In genomic region chr9:77800924-77801551, GRCh38 we compare ENCODE assay signal across 30 cellular contexts.
DNase-seq lines count a peak whose midpoint lies in the region; ATAC-seq lines count a peak whose summit lies in the region.
"Had no signal": no experiment of that assay in that cellular context is flagged by ENCODE, and none has a peak within 500 bp of the region (broad histone marks: within the 10 kb centered on the region; RNA-seq: fewer than 3 reads in every experiment).

No MANE protein-coding gene starts in this region.

- H3K36me3 Mint-ChIP-seq in activated naive CD4-positive, alpha-beta T cell treated with anti-CD3 and anti-CD28 coated beads, Interleukin-2, amount 50 U/mL, for 24 hours = peaks cover 21% of the 10 kb centered on the region
- H3K36me3 Mint-ChIP-seq in activated naive CD4-positive, alpha-beta T cell treated with anti-CD3 and anti-CD28 coated beads for 36 hours (ENCODE audit: low read depth) = peaks cover 13% of the 10 kb centered on the region
- H3K36me3 Mint-ChIP-seq: IgD-negative memory B cell; memory B cell; stimulated activated memory B cell treated with anti-CD40 and anti-IgM and Interleukin-4, amounts not matched to agents 10 μg/mL and 1 μg/mL and 100 μg/mL, for 72 hours had no signal

- intact Hi-C loops in activated naive CD4-positive, alpha-beta T cell treated with anti-CD3 and anti-CD28 coated beads for 36 hours (cut with micrococcal nuclease) = no loop called here
- intact Hi-C loops in cardiac septum (cut with DNase I) = no loop called here

- ATAC-seq in stimulated activated naive CD8-positive, alpha-beta T cell treated with anti-CD3 and anti-CD28 coated beads, Interleukin-15, amount 100 ng/mL, for 72 hours = peak; percentile 65
- no peak for ATAC-seq in HG03432 (IDR thresholded peaks at IDR 0.05; ENCODE audit: unreplicated experiment)
- ATAC-seq: left colon; Panc1; pancreas; stimulated activated memory B cell treated with anti-CD40 and anti-IgM and Interleukin-4, amounts not matched to agents 10 μg/mL and 1 μg/mL and 100 μg/mL, for 72 hours had no signal

- no peak overlapping the region for H3K4me3 Mint-ChIP-seq in activated naive CD4-positive, alpha-beta T cell treated with anti-CD3 and anti-CD28 coated beads, Interleukin-2, amount 50 U/mL, for 24 hours
- no peak overlapping the region for H3K4me3 Mint-ChIP-seq in activated naive CD4-positive, alpha-beta T cell treated with anti-CD3 and anti-CD28 coated beads for 36 hours
- no peak overlapping the region for H3K4me3 Mint-ChIP-seq in stimulated activated naive CD8-positive, alpha-beta T cell treated with anti-CD3 and anti-CD28 coated beads, Interleukin-15, amount 100 ng/mL, for 72 hours
- H3K4me3 Mint-ChIP-seq: activated T-cell treated with anti-CD3 and anti-CD28 coated beads, Interleukin-2, amount 50 U/mL, for 4 hours; IgD-negative memory B cell; memory B cell; nephron progenitor cell; stimulated activated memory B cell treated with anti-CD40 and anti-IgM and Interleukin-4, amounts not matched to agents 10 μg/mL and 1 μg/mL and 100 μg/mL, for 72 hours had no signal

- peaks cover 3% of the 10 kb centered on the region for H3K4me1 Mint-ChIP-seq in activated naive CD4-positive, alpha-beta T cell treated with anti-CD3 and anti-CD28 coated beads, Interleukin-2, amount 50 U/mL, for 24 hours
- H3K4me1 Mint-ChIP-seq in activated naive CD4-positive, alpha-beta T cell treated with anti-CD3 and anti-CD28 coated beads for 36 hours (ENCODE audit: low read depth) = peaks cover 5% of the 10 kb centered on the region
- peaks cover 13% of the 10 kb centered on the region for H3K4me1 Mint-ChIP-seq in stimulated activated naive CD8-positive, alpha-beta T cell treated with anti-CD3 and anti-CD28 coated beads, Interleukin-15, amount 100 ng/mL, for 72 hours
- H3K4me1 Mint-ChIP-seq: IgD-negative memory B cell; memory B cell; nephron progenitor cell; stimulated activated memory B cell treated with anti-CD40 and anti-IgM and Interleukin-4, amounts not matched to agents 10 μg/mL and 1 μg/mL and 100 μg/mL, for 72 hours had no signal

- DNase-seq in DMS53 (lab: John Stamatoyannopoulos, UW) = peak; percentile 20
- no peak for DNase-seq in DMS53 treated with DMSO at 0.1 percent for 48 hours (lab: John Stamatoyannopoulos, UW; ENCODE audit: unreplicated experiment)
- DNase-seq in activated naive CD4-positive, alpha-beta T cell treated with anti-CD3 and anti-CD28 coated beads for 36 hours = no peak
- DNase-seq in glomerular visceral epithelial cell (ENCODE audit: extremely low spot score) = peak; percentile 5
- no peak for DNase-seq in stimulated activated naive CD8-positive, alpha-beta T cell treated with anti-CD3 and anti-CD28 coated beads, Interleukin-15, amount 100 ng/mL, for 72 hours
- no peak for DNase-seq in cardiac septum (ENCODE audit: low spot score)
- DNase-seq: activated CD8-positive, alpha-beta memory T cell treated with anti-CD3 and anti-CD28 coated beads for 24 hours; activated naive CD4-positive, alpha-beta T cell treated with anti-CD3 and anti-CD28 coated beads, Interleukin-2, amount 50 U/mL, for 16 hours; activated T-cell treated with anti-CD3 and anti-CD28 coated beads, Interleukin-2, amount 50 U/mL, for 4 hours; anterior cingulate cortex; C1 segment of cervical spinal cord; COR-L47; DMS79; GM23248; hypothalamus; left colon; NCI-H1092; NCI-H187; NCI-H2227 treated with DMSO at 0.1 percent for 48 hours; nephron progenitor cell; pancreas; retina; SHP77; testis had no signal

- no peaks in the 10 kb centered on the region for H3K9me3 Mint-ChIP-seq in activated naive CD4-positive, alpha-beta T cell treated with anti-CD3 and anti-CD28 coated beads, Interleukin-2, amount 50 U/mL, for 24 hours
- H3K9me3 Mint-ChIP-seq in activated naive CD4-positive, alpha-beta T cell treated with anti-CD3 and anti-CD28 coated beads for 36 hours = no peaks in the 10 kb centered on the region
- no peaks in the 10 kb centered on the region for H3K9me3 Mint-ChIP-seq in stimulated activated naive CD8-positive, alpha-beta T cell treated with anti-CD3 and anti-CD28 coated beads, Interleukin-15, amount 100 ng/mL, for 72 hours
- H3K9me3 Mint-ChIP-seq: activated T-cell treated with anti-CD3 and anti-CD28 coated beads, Interleukin-2, amount 50 U/mL, for 4 hours; IgD-negative memory B cell; memory B cell; nephron progenitor cell; stimulated activated memory B cell treated with anti-CD40 and anti-IgM and Interleukin-4, amounts not matched to agents 10 μg/mL and 1 μg/mL and 100 μg/mL, for 72 hours had no signal

- no peaks in the 10 kb centered on the region for H3K27me3 Mint-ChIP-seq in activated naive CD4-positive, alpha-beta T cell treated with anti-CD3 and anti-CD28 coated beads, Interleukin-2, amount 50 U/mL, for 24 hours
- no peaks in the 10 kb centered on the region for H3K27me3 Mint-ChIP-seq in activated naive CD4-positive, alpha-beta T cell treated with anti-CD3 and anti-CD28 coated beads for 36 hours (ENCODE audit: low read depth)
- H3K27me3 Mint-ChIP-seq in stimulated activated naive CD8-positive, alpha-beta T cell treated with anti-CD3 and anti-CD28 coated beads, Interleukin-15, amount 100 ng/mL, for 72 hours = no peaks in the 10 kb centered on the region
- H3K27me3 Mint-ChIP-seq: IgD-negative memory B cell; memory B cell; stimulated activated memory B cell treated with anti-CD40 and anti-IgM and Interleukin-4, amounts not matched to agents 10 μg/mL and 1 μg/mL and 100 μg/mL, for 72 hours had no signal

- CTCF ChIA-PET in activated naive CD4-positive, alpha-beta T cell treated with anti-CD3 and anti-CD28 coated beads for 36 hours (lab: Charles Lee) = interaction anchor here (0.6 to 1.0 kb wide), 2 partner anchors 164 to 234 kb away, joined by 3 read pairs; no protein-coding TSS in a partner anchor

- peak overlapping the region; percentile 20 for H3K27ac Mint-ChIP-seq in activated naive CD4-positive, alpha-beta T cell treated with anti-CD3 and anti-CD28 coated beads, Interleukin-2, amount 50 U/mL, for 24 hours
- H3K27ac Mint-ChIP-seq in activated naive CD4-positive, alpha-beta T cell treated with anti-CD3 and anti-CD28 coated beads for 36 hours = no peak overlapping the region
- H3K27ac Mint-ChIP-seq in stimulated activated naive CD8-positive, alpha-beta T cell treated with anti-CD3 and anti-CD28 coated beads, Interleukin-15, amount 100 ng/mL, for 72 hours = peak overlapping the region in 1 of 2 donors; percentile 30
- H3K27ac Mint-ChIP-seq: IgD-negative memory B cell; memory B cell; nephron progenitor cell; stimulated activated memory B cell treated with anti-CD40 and anti-IgM and Interleukin-4, amounts not matched to agents 10 μg/mL and 1 μg/mL and 100 μg/mL, for 72 hours had no signal

Comparison
In these comparisons a context has a peak if more than half of its experiments do, and no peak if none do; other contexts are left out.
1. DNase-seq: peak in DMS53 (single experiment) and glomerular visceral epithelial cell (single experiment); none in DMS53 treated with DMSO at 0.1 percent for 48 hours (single experiment), activated naive CD4-positive, alpha-beta T cell treated with anti-CD3 and anti-CD28 coated beads for 36 hours (single experiment), stimulated activated naive CD8-positive, alpha-beta T cell treated with anti-CD3 and anti-CD28 coated beads, Interleukin-15, amount 100 ng/mL, for 72 hours (0 of 2) and cardiac septum (single experiment).